Comparison of ENCODE assay signal across 8 cellular contexts in the genomic region with DNA sequence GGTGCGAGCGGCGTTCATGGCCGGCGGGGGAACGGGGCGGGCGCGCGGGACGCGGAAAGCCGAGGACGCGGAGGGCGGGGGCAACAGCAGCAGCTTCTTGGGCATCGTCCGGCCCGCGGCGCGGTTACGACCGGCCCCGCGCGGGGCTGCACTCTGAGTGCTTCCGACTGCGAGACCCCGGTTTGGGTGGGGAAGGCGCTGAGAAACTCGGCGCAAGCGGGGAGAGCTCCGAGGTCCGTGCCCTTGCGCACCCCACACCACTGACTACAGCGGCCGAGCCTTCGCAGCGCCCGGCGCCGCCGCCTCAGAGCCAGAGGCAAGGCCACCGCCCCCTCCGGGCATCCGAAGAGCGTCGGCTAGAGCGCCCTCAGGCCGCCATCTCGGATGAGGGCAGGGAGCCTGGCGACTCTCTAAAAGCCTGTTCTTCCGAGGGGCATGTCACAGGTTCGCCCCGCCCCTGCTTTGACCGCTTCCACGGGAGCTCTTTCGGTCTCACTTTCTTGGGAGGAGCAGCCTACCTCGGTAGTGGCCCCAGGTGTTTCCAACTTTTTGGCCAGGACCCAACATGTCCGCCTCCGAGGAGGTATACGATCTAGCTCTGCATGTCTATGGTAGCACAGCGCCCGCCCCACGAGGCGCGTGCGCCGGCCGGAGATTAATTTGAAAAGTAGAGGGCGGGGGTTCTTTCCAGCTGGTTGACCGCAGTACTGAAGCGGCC. TPM values are rescaled to one million over a fixed set of nuclear protein-coding genes. Genes with fewer than 3 reads are reported as not detected.
DNase-seq lines count a peak whose midpoint lies in the region; TF ChIP-seq lines count a peak whose summit lies in the region.

TSS of gene PRPSAP1 (minus strand) at position 318 of the 718 bp plus-strand sequence. CDS start at position 105, 213 bp downstream.

- H3K4me1 Mint-ChIP-seq in endothelial cell (ENCODE audit: unreplicated experiment): peaks cover 20% of the 10 kb centered on the region

- H3K27ac Mint-ChIP-seq in endothelial cell (ENCODE audit: unreplicated experiment): peak within 1 kb of the TSS; percentile 99

- peak within 1 kb of the TSS; percentile 97 for H3K9ac ChIP-seq in NT2/D1 (ENCODE audit: insufficient read length, low read depth)

- H3K4me3 Mint-ChIP-seq in endothelial cell (ENCODE audit: unreplicated experiment): peak within 1 kb of the TSS; percentile 99

- H3K27me3 ChIP-seq in NT2/D1 (ENCODE audit: insufficient read depth, insufficient read length): peaks cover 5% of the 10 kb centered on the region

- H3K4me1 ChIP-seq in NT2/D1 (ENCODE audit: insufficient read depth, insufficient read length): no peaks in the 10 kb centered on the region

- no peaks in the 10 kb centered on the region for H3K36me3 ChIP-seq in NT2/D1 (ENCODE audit: insufficient read depth, insufficient read length, low read length)

- DNase-seq in COR-L47 (lab: John Stamatoyannopoulos, UW) (peak; percentile 89), GM20000 (ENCODE audit: low spot score) (peak; percentile 95), HT1080 (ENCODE audit: low read depth) (peak; percentile 89), NT2/D1 (ENCODE audit: low read depth, low spot score) (peak; percentile 77), endothelial cell (ENCODE audit: low spot score) (peak; percentile 81), midbrain (lab: John Stamatoyannopoulos, UW) (peak; percentile 96)
- DNase-seq in activated CD8-positive, alpha-beta memory T cell treated with anti-CD3 and anti-CD28 coated beads, Interleukin-2, amount 50 U/mL, for 1 hour (ENCODE audit: extremely low read depth): peak; percentile 39
- DNase-seq in stimulated activated CD8-positive, alpha-beta memory T cell treated with anti-CD3 and anti-CD28 coated beads, Interleukin-2, amount 100 ng/mL, for 1 hour (ENCODE audit: low read depth in 2 of 2): peak; percentile 54 to 59

- H3K9me3 Mint-ChIP-seq in endothelial cell (ENCODE audit: unreplicated experiment): no peaks in the 10 kb centered on the region

- no peaks in the 10 kb centered on the region for H3K9me3 ChIP-seq in NT2/D1 (ENCODE audit: insufficient read depth, low read length)

- TF ChIP-seq CTCF in GM20000 (IDR thresholded peaks at IDR 0.05; ENCODE audit: extremely low read depth, missing control alignments) (no peak), endothelial cell (IDR thresholded peaks at IDR 0.05; ENCODE audit: unreplicated experiment) (no peak)

- H3K4me3 ChIP-seq in NT2/D1 (ENCODE audit: insufficient read length, low read depth): peak within 1 kb of the TSS; percentile 87

- H3K27me3 Mint-ChIP-seq in endothelial cell (ENCODE audit: unreplicated experiment): peaks cover 18% of the 10 kb centered on the region

- H3K36me3 Mint-ChIP-seq in endothelial cell (ENCODE audit: low read depth, unreplicated experiment): no peaks in the 10 kb centered on the region

RNA-seq across cellular contexts. Expression of gene PRPSAP1, which starts in this region (rescaled TPM):
- 20.8 and 35.2 TPM in 2 replicates for total RNA-seq in HT1080 (2014; rRNA removed; shearing (Covaris generic))
- polyA plus RNA-seq in HT1080 (2015; cell fraction: cytosol; rRNA removed): 69.9 and 77.2 TPM in 2 replicates
- 125 and 141 TPM in 2 replicates for polyA plus RNA-seq in HT1080 (2015; cell fraction: nucleus; rRNA removed)
- 136 TPM for total RNA-seq in endothelial cell (ENCODE audit: unreplicated experiment)

Comparison
In these comparisons a context has a peak if more than half of its experiments do, and no peak if none do; other contexts are left out.
1. Peak in every context shown above with its lines: DNase-seq and H3K4me3 ChIP-seq.
2. DNase-seq: peak in every context shown above with its lines; median percentile 96 in midbrain; 95 in GM20000; 89 in COR-L47; 89 in HT1080; 81 in endothelial cell; 77 in NT2/D1; 56 in stimulated activated CD8-positive, alpha-beta memory T cell treated with anti-CD3 and anti-CD28 coated beads, Interleukin-2, amount 100 ng/mL, for 1 hour; 39 in activated CD8-positive, alpha-beta memory T cell treated with anti-CD3 and anti-CD28 coated beads, Interleukin-2, amount 50 U/mL, for 1 hour.